8 cellular contexts compared by ENCODE assay signal in genomic region chr17:78019367-78019975, GRCh38.
DNase-seq lines count a peak whose midpoint lies in the region; ATAC-seq and TF ChIP-seq lines count a peak whose summit lies in the region.

No MANE protein-coding gene starts in this region.

- H2BK120ac ChIP-seq in H9 (ENCODE audit: low read depth, low read length, poor library complexity, severe bottlenecking) = no peak overlapping the region

- ATAC-seq in CD4-positive, alpha-beta T cell (ENCODE audit: poor library complexity) = no peak
- ATAC-seq in RWPE2 (ENCODE audit: low read depth) = no peak
- ATAC-seq in HG03469 (IDR thresholded peaks at IDR 0.05; ENCODE audit: unreplicated experiment) = no peak
- ATAC-seq in HG03565 (IDR thresholded peaks at IDR 0.05; ENCODE audit: unreplicated experiment) = no peak

- H3K36me3 ChIP-seq in RWPE2 (ENCODE audit: low read depth) = no peaks in the 10 kb centered on the region
- no peaks in the 10 kb centered on the region for H3K36me3 ChIP-seq in smooth muscle cell (ENCODE audit: low read depth)

- H4K91ac ChIP-seq in H9 (ENCODE audit: insufficient read length, low read depth, low read length) = no peak overlapping the region

- H3K79me2 ChIP-seq in H9 (ENCODE audit: insufficient read depth, low read length) = no peaks in the 10 kb centered on the region
- H3K79me2 ChIP-seq in smooth muscle cell (ENCODE audit: low read depth) = no peaks in the 10 kb centered on the region

- no peak overlapping the region for H4K8ac ChIP-seq in H9 (replicated peaks; ENCODE audit: insufficient read length, low read depth, low read length)

- H2AK5ac ChIP-seq in H9 (ENCODE audit: insufficient read length, low read length) = no peak overlapping the region

- no peak overlapping the region for H2BK12ac ChIP-seq in H9 (ENCODE audit: insufficient read length, low read depth, low read length)

- no peak overlapping the region for H2BK20ac ChIP-seq in H9 (ENCODE audit: low read depth, low read length, poor library complexity, severe bottlenecking)

- H3K4me2 ChIP-seq in H9 (ENCODE audit: insufficient read depth, insufficient read length, low read length) = no peak overlapping the region
- H3K4me2 ChIP-seq in smooth muscle cell = no peak overlapping the region

- no peak overlapping the region for H2BK15ac ChIP-seq in H9 (ENCODE audit: low read depth, low read length)

- no peak overlapping the region for H4K5ac ChIP-seq in H9 (ENCODE audit: insufficient read length, low read depth, low read length)

- no peaks in the 10 kb centered on the region for H3F3A ChIP-seq in smooth muscle cell (ENCODE audit: low read depth)

- no peak overlapping the region for H3K9ac ChIP-seq in H9 (ENCODE audit: extremely low read depth, insufficient read length, low read length)
- H3K9ac ChIP-seq in smooth muscle cell (ENCODE audit: low read depth) = no peak overlapping the region

- H3T11ph ChIP-seq in H9 (ENCODE audit: low read length) = no peak overlapping the region

- no peaks in the 10 kb centered on the region for H3K9me3 Mint-ChIP-seq in CD4-positive, alpha-beta T cell
- H3K9me3 Mint-ChIP-seq in H9 = no peaks in the 10 kb centered on the region

- no peak overlapping the region for H3K18ac ChIP-seq in H9 (ENCODE audit: insufficient read length, low read depth, low read length)

- H3K14ac ChIP-seq in H9 (ENCODE audit: insufficient read depth, low read length) = no peak overlapping the region

- H2BK5ac ChIP-seq in H9 (ENCODE audit: insufficient read length, low read length) = no peak overlapping the region

- no peak for DNase-seq in CD4-positive, alpha-beta T cell
- DNase-seq in H9 (no peak), RWPE2 (ENCODE audit: low spot score) (no peak), fibroblast of mammary gland (ENCODE audit: low read depth) (peak; percentile 55), smooth muscle cell (lab: John Stamatoyannopoulos, UW; ENCODE audit: unreplicated experiment) (no peak)
- DNase-seq in stimulated activated CD4-positive, alpha-beta T cell treated with anti-CD3 and anti-CD28 coated beads, Interleukin-2, amount 100 ng/mL, for 24 hours = no peak

- POLR2A ChIA-PET in CD4-positive, alpha-beta T cell (lab: Charles Lee) = interaction anchor here (0.5 to 3.0 kb wide), 6 partner anchors 10 to 752 kb away, joined by 3 to 21 read pairs (median 4); partner anchors contain the start of gene TNRC6C

- CTCF ChIA-PET in CD4-positive, alpha-beta T cell (lab: Charles Lee) = interaction anchor here (0.7 to 2.2 kb wide), 13 partner anchors 9 to 477 kb away, joined by 3 to 7 read pairs (median 4); partner anchors contain the start of gene TNRC6C

- H3K4me3 ChIP-seq in RWPE2 (ENCODE audit: severe bottlenecking) (no peak overlapping the region), fibroblast of mammary gland (ENCODE audit: control insufficient read depth, low read depth, low read length) (no peak overlapping the region), smooth muscle cell (no peak overlapping the region)

- no peaks in the 10 kb centered on the region for H3K23me2 ChIP-seq in H9 (ENCODE audit: insufficient read length, low read depth, low read length, poor library complexity, severe bottlenecking)

- no peaks in the 10 kb centered on the region for H3K79me1 ChIP-seq in H9 (ENCODE audit: insufficient read depth, low read depth, low read length, poor library complexity, severe bottlenecking)

- H2AFZ ChIP-seq in H9 (ENCODE audit: low read length) = no peak overlapping the region
- no peak overlapping the region for H2AFZ ChIP-seq in smooth muscle cell (ENCODE audit: low read depth)

- H3K27ac Mint-ChIP-seq in CD4-positive, alpha-beta T cell = no peak overlapping the region
- H3K27ac Mint-ChIP-seq in H9 = no peak overlapping the region

- no peak overlapping the region for H3K56ac ChIP-seq in H9 (ENCODE audit: insufficient read length, low read depth, low read length)

- no peak overlapping the region for H3K4ac ChIP-seq in H9 (ENCODE audit: low read depth, low read length)

- H3K4me1 Mint-ChIP-seq in CD4-positive, alpha-beta T cell (ENCODE audit: low read depth) = peaks cover 25% of the 10 kb centered on the region
- peaks cover 10 to 13% of the 10 kb centered on the region in 2 experiments for H3K4me1 Mint-ChIP-seq in H9

- H3K4me3 Mint-ChIP-seq in CD4-positive, alpha-beta T cell = no peak overlapping the region
- H3K4me3 Mint-ChIP-seq in H9 = no peak overlapping the region

- TF ChIP-seq CTCF in CD4-positive, alpha-beta T cell (IDR thresholded peaks at IDR 0.05) = peak; percentile 72
- peak; percentile 75 for TF ChIP-seq CTCF in H9 (conservative IDR thresholded peaks at IDR 0.05)
- peak; percentile 81 for TF ChIP-seq CTCF in RWPE2 (IDR thresholded peaks at IDR 0.05; ENCODE audit: poor library complexity, severe bottlenecking)
- TF ChIP-seq CTCF in fibroblast of mammary gland (conservative IDR thresholded peaks at IDR 0.05; ENCODE audit: control insufficient read depth, insufficient read depth, low read depth, low read length) = peak; percentile 58
- TF ChIP-seq CTCF in smooth muscle cell (IDR thresholded peaks at IDR 0.05; ENCODE audit: borderline replicate concordance, insufficient read depth, poor library complexity, severe bottlenecking) = peak; percentile 59

- no peaks in the 10 kb centered on the region for H3K4me1 ChIP-seq in H9 (ENCODE audit: insufficient read depth, low read length)
- no peaks in the 10 kb centered on the region for H3K4me1 ChIP-seq in RWPE2 (ENCODE audit: insufficient read depth, poor library complexity, severe bottlenecking)
- H3K4me1 ChIP-seq in smooth muscle cell (ENCODE audit: low read depth) = no peaks in the 10 kb centered on the region

- peaks cover 23% of the 10 kb centered on the region for H3K36me3 Mint-ChIP-seq in CD4-positive, alpha-beta T cell (ENCODE audit: low read depth)
- H3K36me3 Mint-ChIP-seq in H9 (ENCODE audit: insufficient read depth in 1 of 3, low read depth in 3 of 3) = no peaks in the 10 kb centered on the region; a peak in 1 of 7 replicates

- no peak overlapping the region for H3K23ac ChIP-seq in H9 (ENCODE audit: insufficient read length, low read depth, low read length)

- no peaks in the 10 kb centered on the region for H3K27me3 ChIP-seq in CD4-positive, alpha-beta T cell (ENCODE audit: control insufficient read depth, insufficient read depth, low read length)
- H3K27me3 ChIP-seq in H9 (ENCODE audit: insufficient read depth, low read length) = no peaks in the 10 kb centered on the region
- no peaks in the 10 kb centered on the region for H3K27me3 ChIP-seq in RWPE2 (ENCODE audit: insufficient read depth, poor library complexity, severe bottlenecking)
- no peaks in the 10 kb centered on the region for H3K27me3 ChIP-seq in smooth muscle cell (ENCODE audit: low read depth)

- intact Hi-C loops in CD4-positive, alpha-beta T cell (cut with DNase I, micrococcal nuclease) = loop anchor here (1.0 to 10.0 kb wide), 4 partner anchors 135 to 695 kb away; no protein-coding TSS in a partner anchor

- H3K27ac ChIP-seq in CD4-positive, alpha-beta T cell (ENCODE audit: low read depth, low read length) = no peak overlapping the region
- H3K27ac ChIP-seq in H9 (ENCODE audit: insufficient read length, low read depth, low read length) (peak overlapping the region; percentile 14), RWPE2 (ENCODE audit: poor library complexity, severe bottlenecking) (no peak overlapping the region), smooth muscle cell (ENCODE audit: low read depth) (no peak overlapping the region)

- H3K9me3 ChIP-seq in CD4-positive, alpha-beta T cell (ENCODE audit: control insufficient read depth, low read length) = no peaks in the 10 kb centered on the region
- H3K9me3 ChIP-seq in H9 (ENCODE audit: control insufficient read depth, low read depth, low read length) (no peaks in the 10 kb centered on the region), RWPE2 (ENCODE audit: severe bottlenecking) (no peaks in the 10 kb centered on the region), smooth muscle cell (replicated peaks; ENCODE audit: low read depth) (no peaks in the 10 kb centered on the region)

- H3K27me3 Mint-ChIP-seq in CD4-positive, alpha-beta T cell = no peaks in the 10 kb centered on the region
- no peaks in the 10 kb centered on the region for H3K27me3 Mint-ChIP-seq in H9 (ENCODE audit: low read depth)

- no peaks in the 10 kb centered on the region for H4K20me1 ChIP-seq in H9 (ENCODE audit: control insufficient read depth, insufficient read depth, insufficient read length)
- H4K20me1 ChIP-seq in smooth muscle cell (ENCODE audit: low read depth) = no peaks in the 10 kb centered on the region
